Comparison of ENCODE assay signal across 8 cellular contexts in the genomic region with DNA sequence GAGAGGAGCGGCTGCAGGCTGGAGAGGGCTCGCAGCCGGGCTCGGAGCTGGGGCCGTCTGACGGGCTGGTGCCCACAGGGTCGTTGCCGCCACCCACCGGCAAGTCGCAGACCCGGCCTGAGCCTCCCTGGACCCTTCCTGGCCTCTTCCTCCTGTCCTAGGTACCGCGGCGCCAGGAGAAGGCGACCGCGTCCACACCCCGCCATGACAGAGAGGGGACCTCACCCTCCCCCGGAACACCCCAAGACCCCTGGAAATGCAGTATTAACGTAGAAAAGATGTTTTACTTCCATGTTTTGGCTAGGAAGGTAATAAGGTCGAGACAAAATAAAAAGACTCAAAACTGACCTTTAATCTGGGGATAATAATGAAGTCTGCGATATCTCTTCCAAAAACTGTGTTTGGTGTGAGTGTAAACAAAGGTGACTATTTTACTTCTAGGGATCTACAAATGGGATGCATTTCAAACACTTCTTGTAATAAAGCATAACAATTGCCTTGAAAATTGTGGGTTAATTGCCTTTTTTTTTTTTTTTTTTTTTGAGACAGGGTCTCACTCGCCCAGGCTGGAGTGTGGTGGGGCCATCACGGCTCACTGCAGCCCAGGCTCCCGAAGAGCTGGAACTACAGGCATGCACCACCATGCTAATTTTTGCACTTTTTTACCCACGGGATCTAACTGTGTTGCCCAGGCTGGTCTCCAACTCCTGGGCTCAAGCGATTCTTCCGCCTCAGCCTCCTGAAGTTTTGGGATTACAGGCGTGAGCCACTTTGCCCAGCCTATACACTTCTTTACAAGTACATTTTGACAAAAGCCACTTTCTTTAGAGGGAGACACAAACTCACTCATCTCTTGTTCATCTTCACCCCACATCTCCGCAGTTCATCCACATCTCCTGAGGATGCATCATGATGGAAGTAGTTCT. TPM values are rescaled to one million over a fixed set of nuclear protein-coding genes. Genes with fewer than 3 reads are reported as not detected.
DNase-seq lines count a peak whose midpoint lies in the region; ATAC-seq and TF ChIP-seq lines count a peak whose summit lies in the region.

No MANE protein-coding gene starts in this region.

- peak overlapping the region; percentile 97 for H3K4me3 Mint-ChIP-seq in CD4-positive, alpha-beta T cell

- no peak for TF ChIP-seq CTCF in CD4-positive, alpha-beta T cell (IDR thresholded peaks at IDR 0.05)
- TF ChIP-seq CTCF in foreskin keratinocyte (conservative IDR thresholded peaks at IDR 0.05): no peak
- TF ChIP-seq CTCF in smooth muscle cell (IDR thresholded peaks at IDR 0.05; ENCODE audit: borderline replicate concordance, insufficient read depth, poor library complexity, severe bottlenecking): no peak

- no peak for DNase-seq in CD4-positive, alpha-beta T cell
- peak in 1 of 2 experiments; percentile 8 for DNase-seq in SJSA1 (ENCODE audit: low read depth in 1 of 2, low spot score in 2 of 2)
- no peak for DNase-seq in foreskin keratinocyte
- no peak for DNase-seq in smooth muscle cell (lab: John Stamatoyannopoulos, UW; ENCODE audit: unreplicated experiment)
- no peak for DNase-seq in GDM1 (lab: John Stamatoyannopoulos, UW)
- DNase-seq in NCI-H2227 treated with DMSO at 0.1 percent for 48 hours (lab: John Stamatoyannopoulos, UW): no peak
- DNase-seq in COLO668 (lab: John Stamatoyannopoulos, UW; ENCODE audit: unreplicated experiment): no peak

- H3K4me1 Mint-ChIP-seq in CD4-positive, alpha-beta T cell (ENCODE audit: low read depth): peaks cover 51% of the 10 kb centered on the region

- H3K27ac Mint-ChIP-seq in CD4-positive, alpha-beta T cell: peak overlapping the region; percentile 99

- CTCF ChIA-PET in CD4-positive, alpha-beta T cell (lab: Charles Lee): no interaction called here

- H3K27ac ChIP-seq in CD4-positive, alpha-beta T cell (ENCODE audit: low read depth, low read length): peak overlapping the region; percentile 98
- peak overlapping the region; percentile 1; the same call in 1 of the 2 replicates for H3K27ac ChIP-seq in SJSA1
- peak overlapping the region; percentile 40 for H3K27ac ChIP-seq in foreskin keratinocyte
- H3K27ac ChIP-seq in smooth muscle cell (ENCODE audit: low read depth): peak overlapping the region; percentile 99

- H3K9me3 Mint-ChIP-seq in CD4-positive, alpha-beta T cell: no peaks in the 10 kb centered on the region

- 30% methylated on average over 25 of the region's 30 CpGs for WGBS in smooth muscle cell (ENCODE audit: low lambda C conversion rate)

- peaks cover 39% of the 10 kb centered on the region for H3K79me2 ChIP-seq in smooth muscle cell (ENCODE audit: low read depth)

- H3K4me3 ChIP-seq in SJSA1 (peak overlapping the region; percentile 80), smooth muscle cell (peak overlapping the region; percentile 96)

- no peak for ATAC-seq in CD4-positive, alpha-beta T cell (ENCODE audit: poor library complexity)
- ATAC-seq in GM21717 (IDR thresholded peaks at IDR 0.05; ENCODE audit: unreplicated experiment): peak; percentile 51
- no peak for ATAC-seq in foreskin keratinocyte

- no peaks in the 10 kb centered on the region for H3K9me3 ChIP-seq in CD4-positive, alpha-beta T cell (ENCODE audit: control insufficient read depth, low read length)
- H3K9me3 ChIP-seq in SJSA1 (replicated peaks): no peaks in the 10 kb centered on the region
- H3K9me3 ChIP-seq in smooth muscle cell (replicated peaks; ENCODE audit: low read depth): no peaks in the 10 kb centered on the region

- peak overlapping the region; percentile 93 for H3K4me2 ChIP-seq in smooth muscle cell

- H3F3A ChIP-seq in smooth muscle cell (ENCODE audit: low read depth): peaks cover 21% of the 10 kb centered on the region

- peaks cover 45% of the 10 kb centered on the region for H3K36me3 Mint-ChIP-seq in CD4-positive, alpha-beta T cell (ENCODE audit: low read depth)

- H4K20me1 ChIP-seq in smooth muscle cell (ENCODE audit: low read depth): peaks cover 38% of the 10 kb centered on the region

- H3K4me1 ChIP-seq in SJSA1 (replicated peaks): peaks cover 5% of the 10 kb centered on the region
- H3K4me1 ChIP-seq in foreskin keratinocyte: no peaks in the 10 kb centered on the region
- peaks cover 8% of the 10 kb centered on the region for H3K4me1 ChIP-seq in smooth muscle cell (ENCODE audit: low read depth)

- peak overlapping the region; percentile 90 for H2AFZ ChIP-seq in smooth muscle cell (ENCODE audit: low read depth)

- peak overlapping the region; percentile 99 for H3K9ac ChIP-seq in smooth muscle cell (ENCODE audit: low read depth)

- no peaks in the 10 kb centered on the region for H3K27me3 ChIP-seq in CD4-positive, alpha-beta T cell (ENCODE audit: control insufficient read depth, insufficient read depth, low read length)
- no peaks in the 10 kb centered on the region for H3K27me3 ChIP-seq in SJSA1 (replicated peaks)
- no peaks in the 10 kb centered on the region for H3K27me3 ChIP-seq in foreskin keratinocyte
- no peaks in the 10 kb centered on the region for H3K27me3 ChIP-seq in smooth muscle cell (ENCODE audit: low read depth)

- H3K36me3 ChIP-seq in SJSA1 (peaks cover 41% of the 10 kb centered on the region), smooth muscle cell (ENCODE audit: low read depth) (peaks cover 19% of the 10 kb centered on the region)

- POLR2A ChIA-PET in CD4-positive, alpha-beta T cell (lab: Charles Lee): interaction anchor here (0.6 to 6.0 kb wide), 41 partner anchors 9 to 1540 kb away, joined by 3 to 277 read pairs (median 4); a partner anchor contains a TSS

- H3K27me3 Mint-ChIP-seq in CD4-positive, alpha-beta T cell: peaks cover 5% of the 10 kb centered on the region

- intact Hi-C loops in CD4-positive, alpha-beta T cell (cut with DNase I, micrococcal nuclease): loop anchor here (1.0 to 10.0 kb wide), 8 partner anchors 16 to 1987 kb away; a partner anchor contains a TSS

RNA-seq across cellular contexts. Expression of a gene that starts 0.8 kb away (rescaled TPM):
- 100 to 1,000 TPM; 395 to 428 TPM for total RNA-seq in CD4-positive, alpha-beta T cell
- 34.5 and 39.0 TPM in 2 replicates for total RNA-seq in SJSA1 (2014; rRNA removed; shearing (Covaris generic))
- 31.4 and 32.8 TPM in 2 replicates for total RNA-seq in foreskin keratinocyte
- polyA plus RNA-seq in foreskin keratinocyte: 23.8 TPM in 2 replicates
- total RNA-seq in smooth muscle cell: 83.7 and 93.6 TPM in 2 replicates
- 32.3 and 48.8 TPM in 2 replicates for polyA plus RNA-seq in smooth muscle cell

RNA-seq across cellular contexts. Expression of a gene that starts 15.8 kb away (rescaled TPM):
- 10 to 100 TPM; 93.3 to 98.9 TPM for total RNA-seq in CD4-positive, alpha-beta T cell
- total RNA-seq in SJSA1 (2014; rRNA removed; shearing (Covaris generic)): 34.0 and 49.7 TPM in 2 replicates
- 30.8 and 32.4 TPM in 2 replicates for total RNA-seq in foreskin keratinocyte
- polyA plus RNA-seq in foreskin keratinocyte: 32.6 and 33.7 TPM in 2 replicates
- 57.2 and 61.1 TPM in 2 replicates for total RNA-seq in smooth muscle cell
- polyA plus RNA-seq in smooth muscle cell: 28.1 and 33.9 TPM in 2 replicates

RNA-seq across cellular contexts. Expression of a gene that starts 24.2 kb away (rescaled TPM):
- not detected for total RNA-seq in CD4-positive, alpha-beta T cell
- total RNA-seq in SJSA1 (2014; rRNA removed; shearing (Covaris generic)): not detected in 2 replicates
- not detected in 2 replicates for total RNA-seq in foreskin keratinocyte
- polyA plus RNA-seq in foreskin keratinocyte: not detected in 2 replicates
- total RNA-seq in smooth muscle cell: not detected in 2 replicates
- 0.12 TPM in 1 of 2 replicates, not detected in the other for polyA plus RNA-seq in smooth muscle cell

Comparison
In these comparisons a context has a peak if more than half of its experiments do, and no peak if none do; other contexts are left out.
1. H3K27ac ChIP-seq: peak in every context shown above with its lines; median percentile 99 in smooth muscle cell; 98 in CD4-positive, alpha-beta T cell; 40 in foreskin keratinocyte; 1 in SJSA1.